13 cellular contexts compared by ENCODE assay signal in the genomic region with DNA sequence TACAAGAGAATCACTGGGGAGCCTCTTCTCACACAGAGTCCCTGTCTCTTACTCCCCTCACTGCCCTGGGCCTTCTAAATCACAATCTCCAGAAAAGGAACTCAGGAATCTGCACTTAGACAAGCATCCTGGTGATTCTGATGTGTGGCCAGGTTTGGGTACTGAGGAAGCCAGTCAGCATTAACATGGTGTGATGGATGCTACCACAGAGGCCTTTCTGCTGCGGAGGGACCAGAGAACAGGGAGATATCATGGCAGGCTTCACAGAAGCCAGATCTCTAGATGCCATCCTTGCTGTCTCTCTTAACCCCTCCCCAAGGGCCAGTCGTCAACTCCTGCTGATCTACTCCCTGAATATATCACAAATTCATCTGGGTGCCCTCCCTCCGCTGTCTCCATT. TPM values are rescaled to one million over a fixed set of nuclear protein-coding genes. Genes with fewer than 3 reads are reported as not detected.
A peak's percentile ranks its signal among the peaks of the same experiment; 100 is the strongest.
DNase-seq lines count a peak whose midpoint lies in the region; ATAC-seq and TF ChIP-seq lines count a peak whose summit lies in the region.
"Had no signal": no experiment of that assay in that cellular context is flagged by ENCODE, and none has a peak within 500 bp of the region (broad histone marks: within the 10 kb centered on the region; RNA-seq: fewer than 3 reads in every experiment).

No MANE protein-coding gene starts in this region.

- ATAC-seq in WTC11 (no peak), HG03342 (IDR thresholded peaks at IDR 0.05; ENCODE audit: unreplicated experiment) (no peak)
- ATAC-seq: gastrocnemius medialis had no signal

- peak; percentile 44 for DNase-seq in activated CD8-positive, alpha-beta memory T cell treated with anti-CD3 and anti-CD28 coated beads for 24 hours
- no peak for DNase-seq in activated CD8-positive, alpha-beta memory T cell treated with anti-CD3 and anti-CD28 coated beads, Interleukin-2, amount 50 U/mL, for 4 hours
- DNase-seq in WTC11 (ENCODE audit: low spot score): no peak
- no peak for DNase-seq in iPS-NIHi11 (ENCODE audit: low spot score)
- DNase-seq in DMS79 (lab: John Stamatoyannopoulos, UW): no peak
- DNase-seq: activated CD4-positive, alpha-beta T cell treated with anti-CD3 and anti-CD28 coated beads for 1 hour; gastrocnemius medialis; NCI-H2081 treated with DMSO at 0.1 percent for 48 hours; stimulated activated CD4-positive, alpha-beta T cell treated with anti-CD3 and anti-CD28 coated beads, Interleukin-2, amount 100 ng/mL, for 24 hours; trophoblast cell had no signal

- CTCF ChIA-PET in WTC11 (lab: Charles Lee): no interaction called here

- peaks cover 11% of the 10 kb centered on the region for H3K9me3 Mint-ChIP-seq in WTC11

- H3K27ac ChIP-seq in temporal lobe (ENCODE audit: low read depth, low read length): peak overlapping the region; percentile 46

- H3K4me1 Mint-ChIP-seq in WTC11: peaks cover 48% of the 10 kb centered on the region

- peak overlapping the region; percentile 74 for H3K4me3 Mint-ChIP-seq in WTC11

- H3K9me3 ChIP-seq in iPS-18c (ENCODE audit: control insufficient read depth, insufficient read depth, low read length): no peaks in the 10 kb centered on the region
- H3K9me3 ChIP-seq: gastrocnemius medialis had no signal

- peak overlapping the region; percentile 69 for H3K4me3 ChIP-seq in iPS-18c (ENCODE audit: insufficient read depth, low read depth, low read length)

- no peak overlapping the region for H3K27ac Mint-ChIP-seq in WTC11

- no peak for TF ChIP-seq CTCF in WTC11 (IDR thresholded peaks at IDR 0.05)

- POLR2A ChIA-PET in WTC11 (lab: Charles Lee): no interaction called here

- peaks cover 20% of the 10 kb centered on the region for H3K27me3 Mint-ChIP-seq in WTC11 (ENCODE audit: low read depth)

- H3K36me3 Mint-ChIP-seq in WTC11: peaks cover 16% of the 10 kb centered on the region

TF ChIP-seq in WTC11, 78 proteins besides CTCF, POLR2A, EP300 and RAD21:
- TF ChIP-seq IRF2 (CRISPR knock-in tag; IDR thresholded peaks at IDR 0.05; ENCODE audit: borderline replicate concordance, low read depth) (no peak), ZBTB21 (CRISPR knock-in tag; IDR thresholded peaks at IDR 0.05; ENCODE audit: borderline replicate concordance) (no peak), TEAD4 (CRISPR knock-in tag; IDR thresholded peaks at IDR 0.05) (no peak), ATF1 (CRISPR knock-in tag; IDR thresholded peaks at IDR 0.05) (no peak), NR2C2 (CRISPR knock-in tag; IDR thresholded peaks at IDR 0.05) (no peak)
- TF ChIP-seq, protein P1, sequence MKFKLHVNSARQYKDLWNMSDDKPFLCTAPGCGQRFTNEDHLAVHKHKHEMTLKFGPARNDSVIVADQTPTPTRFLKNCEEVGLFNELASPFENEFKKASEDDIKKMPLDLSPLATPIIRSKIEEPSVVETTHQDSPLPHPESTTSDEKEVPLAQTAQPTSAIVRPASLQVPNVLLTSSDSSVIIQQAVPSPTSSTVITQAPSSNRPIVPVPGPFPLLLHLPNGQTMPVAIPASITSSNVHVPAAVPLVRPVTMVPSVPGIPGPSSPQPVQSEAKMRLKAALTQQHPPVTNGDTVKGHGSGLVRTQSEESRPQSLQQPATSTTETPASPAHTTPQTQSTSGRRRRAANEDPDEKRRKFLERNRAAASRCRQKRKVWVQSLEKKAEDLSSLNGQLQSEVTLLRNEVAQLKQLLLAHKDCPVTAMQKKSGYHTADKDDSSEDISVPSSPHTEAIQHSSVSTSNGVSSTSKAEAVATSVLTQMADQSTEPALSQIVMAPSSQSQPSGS (CRISPR knock-in tag; IDR thresholded peaks at IDR 0.05; ENCODE audit: borderline replicate concordance, low read depth): no peak
- TF ChIP-seq, protein P2, sequence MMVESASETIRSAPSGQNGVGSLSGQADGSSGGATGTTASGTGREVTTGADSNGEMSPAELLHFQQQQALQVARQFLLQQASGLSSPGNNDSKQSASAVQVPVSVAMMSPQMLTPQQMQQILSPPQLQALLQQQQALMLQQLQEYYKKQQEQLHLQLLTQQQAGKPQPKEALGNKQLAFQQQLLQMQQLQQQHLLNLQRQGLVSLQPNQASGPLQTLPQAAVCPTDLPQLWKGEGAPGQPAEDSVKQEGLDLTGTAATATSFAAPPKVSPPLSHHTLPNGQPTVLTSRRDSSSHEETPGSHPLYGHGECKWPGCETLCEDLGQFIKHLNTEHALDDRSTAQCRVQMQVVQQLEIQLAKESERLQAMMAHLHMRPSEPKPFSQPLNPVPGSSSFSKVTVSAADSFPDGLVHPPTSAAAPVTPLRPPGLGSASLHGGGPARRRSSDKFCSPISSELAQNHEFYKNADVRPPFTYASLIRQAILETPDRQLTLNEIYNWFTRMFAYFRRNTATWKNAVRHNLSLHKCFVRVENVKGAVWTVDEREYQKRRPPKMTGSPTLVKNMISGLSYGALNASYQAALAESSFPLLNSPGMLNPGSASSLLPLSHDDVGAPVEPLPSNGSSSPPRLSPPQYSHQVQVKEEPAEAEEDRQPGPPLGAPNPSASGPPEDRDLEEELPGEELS (CRISPR knock-in tag; IDR thresholded peaks at IDR 0.05): no peak
- TF ChIP-seq, protein P3, sequence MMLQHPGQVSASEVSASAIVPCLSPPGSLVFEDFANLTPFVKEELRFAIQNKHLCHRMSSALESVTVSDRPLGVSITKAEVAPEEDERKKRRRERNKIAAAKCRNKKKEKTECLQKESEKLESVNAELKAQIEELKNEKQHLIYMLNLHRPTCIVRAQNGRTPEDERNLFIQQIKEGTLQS (CRISPR knock-in tag; conservative IDR thresholded peaks at IDR 0.05): no peak
- TF ChIP-seq, protein P4, sequence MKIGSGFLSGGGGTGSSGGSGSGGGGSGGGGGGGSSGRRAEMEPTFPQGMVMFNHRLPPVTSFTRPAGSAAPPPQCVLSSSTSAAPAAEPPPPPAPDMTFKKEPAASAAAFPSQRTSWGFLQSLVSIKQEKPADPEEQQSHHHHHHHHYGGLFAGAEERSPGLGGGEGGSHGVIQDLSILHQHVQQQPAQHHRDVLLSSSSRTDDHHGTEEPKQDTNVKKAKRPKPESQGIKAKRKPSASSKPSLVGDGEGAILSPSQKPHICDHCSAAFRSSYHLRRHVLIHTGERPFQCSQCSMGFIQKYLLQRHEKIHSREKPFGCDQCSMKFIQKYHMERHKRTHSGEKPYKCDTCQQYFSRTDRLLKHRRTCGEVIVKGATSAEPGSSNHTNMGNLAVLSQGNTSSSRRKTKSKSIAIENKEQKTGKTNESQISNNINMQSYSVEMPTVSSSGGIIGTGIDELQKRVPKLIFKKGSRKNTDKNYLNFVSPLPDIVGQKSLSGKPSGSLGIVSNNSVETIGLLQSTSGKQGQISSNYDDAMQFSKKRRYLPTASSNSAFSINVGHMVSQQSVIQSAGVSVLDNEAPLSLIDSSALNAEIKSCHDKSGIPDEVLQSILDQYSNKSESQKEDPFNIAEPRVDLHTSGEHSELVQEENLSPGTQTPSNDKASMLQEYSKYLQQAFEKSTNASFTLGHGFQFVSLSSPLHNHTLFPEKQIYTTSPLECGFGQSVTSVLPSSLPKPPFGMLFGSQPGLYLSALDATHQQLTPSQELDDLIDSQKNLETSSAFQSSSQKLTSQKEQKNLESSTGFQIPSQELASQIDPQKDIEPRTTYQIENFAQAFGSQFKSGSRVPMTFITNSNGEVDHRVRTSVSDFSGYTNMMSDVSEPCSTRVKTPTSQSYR (CRISPR knock-in tag; IDR thresholded peaks at IDR 0.05): no peak

RNA-seq across cellular contexts. Expression of a gene that starts 1.6 kb away (rescaled TPM):
- total RNA-seq in WTC11 (2021) (65.1 to 76.7 TPM (median 66.5 TPM) in 3 replicates), temporal lobe (3.4 TPM)

RNA-seq across cellular contexts. Expression of a gene that starts 12.7 kb away (rescaled TPM):
- 19.3 to 24.7 TPM (median 23.7 TPM) in 3 replicates for total RNA-seq in WTC11 (2021)
- total RNA-seq in temporal lobe: 3.2 TPM

Comparison
In these comparisons a context has a peak if more than half of its experiments do, and no peak if none do; other contexts are left out.
1. RNA of a gene that starts 1.6 kb away (total RNA-seq): 65.1 to 76.7 TPM in WTC11; 3.4 TPM in temporal lobe (single experiment); every median in the first group is over 10 times any median in the second.